In the genomic region with DNA sequence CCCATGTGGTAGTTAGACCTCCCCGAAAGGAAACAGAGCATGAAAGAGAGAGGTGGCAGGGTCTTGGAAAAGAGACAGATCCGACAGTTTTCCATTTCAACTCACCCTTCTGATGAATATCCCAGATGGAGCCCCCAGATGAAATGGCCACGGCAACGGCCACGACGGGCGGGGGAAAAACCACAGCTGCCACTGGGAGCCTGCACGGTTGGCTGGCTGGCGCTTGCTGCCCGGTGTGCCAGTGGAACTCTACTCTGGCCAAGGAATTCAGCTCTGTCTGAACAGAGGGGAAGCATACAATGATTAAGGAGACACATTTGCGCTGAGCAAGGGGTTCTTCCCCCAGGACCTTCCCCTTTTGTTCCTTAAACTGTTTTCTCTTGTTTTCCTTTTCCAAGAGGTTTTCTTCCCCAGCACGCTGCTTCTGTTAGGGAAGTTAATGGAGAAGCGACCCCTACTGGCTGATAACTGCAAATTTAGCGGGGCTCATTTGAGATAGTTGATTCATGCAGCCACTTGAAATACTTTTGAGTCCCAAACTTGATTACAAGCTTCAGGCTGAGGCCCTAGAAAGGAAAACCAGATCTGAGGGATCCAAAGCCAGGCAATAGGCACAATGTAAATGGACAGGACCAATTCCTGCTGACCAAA, we compare ENCODE assay signal across 12 cellular contexts.
DNase-seq lines count a peak whose midpoint lies in the region; ATAC-seq and TF ChIP-seq lines count a peak whose summit lies in the region.
"Had no signal": no experiment of that assay in that cellular context is flagged by ENCODE, and none has a peak within 500 bp of the region (broad histone marks: within the 10 kb centered on the region; RNA-seq: fewer than 3 reads in every experiment).

No MANE protein-coding gene starts in this region.

- H3K9me3 ChIP-seq in body of pancreas (no peaks in the 10 kb centered on the region), neural progenitor cell (ENCODE audit: low read depth) (no peaks in the 10 kb centered on the region)

- peak overlapping the region; percentile 68 for H2AFZ ChIP-seq in neural progenitor cell (replicated peaks)

- TF ChIP-seq POLR2A in body of pancreas (IDR thresholded peaks at IDR 0.05): no peak

- H3F3A ChIP-seq in neural progenitor cell (ENCODE audit: low read depth): no peaks in the 10 kb centered on the region

- H3K27ac ChIP-seq in body of pancreas (no peak overlapping the region), neural progenitor cell (no peak overlapping the region)

- DNase-seq in NAMALWA (ENCODE audit: low spot score) (peak; percentile 29), body of pancreas (peak in 1 of 4 donors; percentile 17), neural progenitor cell (ENCODE audit: low spot score) (peak; percentile 54)
- DNase-seq: activated CD4-positive, alpha-beta T cell treated with anti-CD3 and anti-CD28 coated beads, Interleukin-2, amount 50 U/mL, for 1 hour; activated naive CD4-positive, alpha-beta T cell treated with Interleukin-2 at 50 U/mL for 16 hours; DMS79 treated with DMSO at 0.1 percent for 48 hours; NCI-H2081; stimulated activated naive CD8-positive, alpha-beta T cell treated with anti-CD3 and anti-CD28 coated beads, Interleukin-15, Interleukin-2, amounts not matched to agents 100 U/mL and 50 U/mL, for 24 hours had no signal

- TF ChIP-seq CTCF in GM12874 (IDR thresholded peaks at IDR 0.05; ENCODE audit: insufficient read depth, low read depth, low read length): peak; percentile 9; the same call in 1 of the 2 replicates
- TF ChIP-seq CTCF in body of pancreas (IDR thresholded peaks at IDR 0.05): peak in 6 of 7 experiments; percentile 7 to 46 (median 24)
- TF ChIP-seq CTCF in neural progenitor cell (IDR thresholded peaks at IDR 0.05): peak; percentile 61

- H3K9ac ChIP-seq in neural progenitor cell: no peak overlapping the region

- H3K4me3 Mint-ChIP-seq in neural progenitor cell: no peak overlapping the region

- H3K27me3 Mint-ChIP-seq in neural progenitor cell (ENCODE audit: insufficient read depth, low read depth): no peaks in the 10 kb centered on the region

- no peak overlapping the region for H3K27ac Mint-ChIP-seq in neural progenitor cell

- H3K4me3 ChIP-seq in body of pancreas: no peak overlapping the region
- H3K4me3 ChIP-seq in neural progenitor cell: no peak overlapping the region

- H3K4me2 ChIP-seq in neural progenitor cell: no peak overlapping the region

- H3K36me3 ChIP-seq in body of pancreas (replicated peaks in 1 of 2; ENCODE audit: insufficient read depth in 1 of 2, low read depth in 2 of 2) (no peaks in the 10 kb centered on the region), neural progenitor cell (no peaks in the 10 kb centered on the region)

- H4K20me1 ChIP-seq in neural progenitor cell (ENCODE audit: low read depth): no peaks in the 10 kb centered on the region

- H3K36me3 Mint-ChIP-seq in neural progenitor cell: no peaks in the 10 kb centered on the region

- WGBS in body of pancreas, 2 donors: 61 to 70% methylated on average over 14 of the region's 14 CpGs

- H3K79me2 ChIP-seq in neural progenitor cell (ENCODE audit: low read depth): no peaks in the 10 kb centered on the region

- intact Hi-C loops in body of pancreas (cut with DNase I): no loop called here

- no peaks in the 10 kb centered on the region for H3K27me3 ChIP-seq in body of pancreas
- H3K27me3 ChIP-seq in neural progenitor cell: no peaks in the 10 kb centered on the region

- H3K4me1 ChIP-seq in body of pancreas (peaks cover 4% of the 10 kb centered on the region), neural progenitor cell (no peaks in the 10 kb centered on the region)

- no peak for ATAC-seq in body of pancreas
- ATAC-seq in HG02885 (IDR thresholded peaks at IDR 0.05; ENCODE audit: poor library complexity, unreplicated experiment): no peak
- ATAC-seq in GM19452 (IDR thresholded peaks at IDR 0.05; ENCODE audit: unreplicated experiment): no peak
- no peak for ATAC-seq in GM19463 (IDR thresholded peaks at IDR 0.05; ENCODE audit: unreplicated experiment)
- ATAC-seq: stimulated activated naive CD8-positive, alpha-beta T cell treated with anti-CD3 and anti-CD28 coated beads, Interleukin-15, Interleukin-2, amounts not matched to agents 100 U/mL and 50 U/mL, for 24 hours had no signal

- no peaks in the 10 kb centered on the region for H3K4me1 Mint-ChIP-seq in neural progenitor cell

- H3K9me3 Mint-ChIP-seq in neural progenitor cell: peaks cover 3% of the 10 kb centered on the region

Comparison
In these comparisons a context has a peak if more than half of its experiments do, and no peak if none do; other contexts are left out.
1. CTCF ChIP-seq: peak in every context shown above with its lines; median percentile 61 in neural progenitor cell; 24 in body of pancreas; 9 in GM12874.